Comparison of ENCODE assay signal across 1 cellular context in genomic region chr16:89287777-89288576, GRCh38.
TF ChIP-seq lines count a peak whose summit lies in the region.

No MANE protein-coding gene starts in this region.

TF ChIP-seq in GM23338, 12 proteins besides CTCF, POLR2A, EP300 and RAD21 (continued from another document):
- no peak for TF ChIP-seq ZNF462 (CRISPR knock-in tag; IDR thresholded peaks at IDR 0.05)
- TF ChIP-seq, protein P1, sequence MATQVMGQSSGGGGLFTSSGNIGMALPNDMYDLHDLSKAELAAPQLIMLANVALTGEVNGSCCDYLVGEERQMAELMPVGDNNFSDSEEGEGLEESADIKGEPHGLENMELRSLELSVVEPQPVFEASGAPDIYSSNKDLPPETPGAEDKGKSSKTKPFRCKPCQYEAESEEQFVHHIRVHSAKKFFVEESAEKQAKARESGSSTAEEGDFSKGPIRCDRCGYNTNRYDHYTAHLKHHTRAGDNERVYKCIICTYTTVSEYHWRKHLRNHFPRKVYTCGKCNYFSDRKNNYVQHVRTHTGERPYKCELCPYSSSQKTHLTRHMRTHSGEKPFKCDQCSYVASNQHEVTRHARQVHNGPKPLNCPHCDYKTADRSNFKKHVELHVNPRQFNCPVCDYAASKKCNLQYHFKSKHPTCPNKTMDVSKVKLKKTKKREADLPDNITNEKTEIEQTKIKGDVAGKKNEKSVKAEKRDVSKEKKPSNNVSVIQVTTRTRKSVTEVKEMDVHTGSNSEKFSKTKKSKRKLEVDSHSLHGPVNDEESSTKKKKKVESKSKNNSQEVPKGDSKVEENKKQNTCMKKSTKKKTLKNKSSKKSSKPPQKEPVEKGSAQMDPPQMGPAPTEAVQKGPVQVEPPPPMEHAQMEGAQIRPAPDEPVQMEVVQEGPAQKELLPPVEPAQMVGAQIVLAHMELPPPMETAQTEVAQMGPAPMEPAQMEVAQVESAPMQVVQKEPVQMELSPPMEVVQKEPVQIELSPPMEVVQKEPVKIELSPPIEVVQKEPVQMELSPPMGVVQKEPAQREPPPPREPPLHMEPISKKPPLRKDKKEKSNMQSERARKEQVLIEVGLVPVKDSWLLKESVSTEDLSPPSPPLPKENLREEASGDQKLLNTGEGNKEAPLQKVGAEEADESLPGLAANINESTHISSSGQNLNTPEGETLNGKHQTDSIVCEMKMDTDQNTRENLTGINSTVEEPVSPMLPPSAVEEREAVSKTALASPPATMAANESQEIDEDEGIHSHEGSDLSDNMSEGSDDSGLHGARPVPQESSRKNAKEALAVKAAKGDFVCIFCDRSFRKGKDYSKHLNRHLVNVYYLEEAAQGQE (IDR thresholded peaks at IDR 0.05; ENCODE audit: unreplicated experiment) = no peak
- no peak for TF ChIP-seq CREB1 (CRISPR knock-in tag; IDR thresholded peaks at IDR 0.05; ENCODE audit: low read depth)
